23 cellular contexts compared by ENCODE assay signal in genomic region chr9:96587916-96588315, GRCh38. TPM values are rescaled to one million over a fixed set of nuclear protein-coding genes. Genes with fewer than 3 reads are reported as not detected.
A peak's percentile ranks its signal among the peaks of the same experiment; 100 is the strongest.
DNase-seq lines count a peak whose midpoint lies in the region; ATAC-seq, FAIRE-seq and TF ChIP-seq lines count a peak whose summit lies in the region.
"Had no signal": no experiment of that assay in that cellular context is flagged by ENCODE, and none has a peak within 500 bp of the region (broad histone marks: within the 10 kb centered on the region; RNA-seq: fewer than 3 reads in every experiment).

No MANE protein-coding gene starts in this region.

- no peak overlapping the region for H3K4ac ChIP-seq in H9 (ENCODE audit: low read depth, low read length)

- no peak overlapping the region for H4K8ac ChIP-seq in H9 (replicated peaks; ENCODE audit: insufficient read length, low read depth, low read length)

- no peaks in the 10 kb centered on the region for H3K23me2 ChIP-seq in H9 (ENCODE audit: insufficient read length, low read depth, low read length, poor library complexity, severe bottlenecking)

- no peak overlapping the region for H4K5ac ChIP-seq in H9 (ENCODE audit: insufficient read length, low read depth, low read length)

- H3K27me3 ChIP-seq in H9 (ENCODE audit: insufficient read depth, low read length), result no peaks in the 10 kb centered on the region
- no peaks in the 10 kb centered on the region for H3K27me3 ChIP-seq in GM12878 (replicated peaks in 1 of 2; ENCODE audit: control insufficient read depth in 2 of 2, insufficient read depth in 2 of 2, low read length in 1 of 2)
- H3K27me3 ChIP-seq in neural progenitor cell, result no peaks in the 10 kb centered on the region
- H3K27me3 ChIP-seq: BE2C had no signal

- no peak for DNase-seq in activated CD8-positive, alpha-beta T cell treated with anti-CD3 and anti-CD28 coated beads, Interleukin-2, amount 10 ng/mL, durations not matched to agents 7 days and 5 days
- DNase-seq in activated CD8-positive, alpha-beta T cell treated with anti-CD3 and anti-CD28 coated beads for 36 hours, result no peak
- DNase-seq in H9 (no peak), GM12878 (ENCODE audit: low read depth, low spot score) (no peak), neural progenitor cell (ENCODE audit: low spot score) (no peak), NCI-H526 (lab: John Stamatoyannopoulos, UW) (no peak), NCI-H446 (lab: John Stamatoyannopoulos, UW) (no peak)
- DNase-seq in stimulated activated CD4-positive, alpha-beta T cell treated with anti-CD3 and anti-CD28 coated beads, Interleukin-2, amount 100 ng/mL, for 48 hours, result no peak
- DNase-seq: BE2C; CD4-positive, CD25-positive, alpha-beta regulatory T cell; HFFc6; IMR-90; MM.1S; NCI-H2029; NCI-H446 treated with DMSO at 0.1 percent for 48 hours; NCI-H526 treated with DMSO at 0.1 percent for 48 hours; SHP77; SW 1271 had no signal

- no peaks in the 10 kb centered on the region for H3K9me3 ChIP-seq in H9 (ENCODE audit: control insufficient read depth, low read depth, low read length)
- no peaks in the 10 kb centered on the region for H3K9me3 ChIP-seq in GM12878 (replicated peaks; ENCODE audit: control insufficient read depth, insufficient read depth, low read length)
- H3K9me3 ChIP-seq in neural progenitor cell (ENCODE audit: low read depth), result no peaks in the 10 kb centered on the region
- H3K9me3 ChIP-seq: BE2C had no signal

- H2AK5ac ChIP-seq in H9 (ENCODE audit: insufficient read length, low read length), result no peak overlapping the region

- RAD21 ChIA-PET in GM12878 (lab: Charles Lee; ENCODE audit: unreplicated experiment), result no interaction called here

- H4K20me1 ChIP-seq in H9 (ENCODE audit: control insufficient read depth, insufficient read depth, insufficient read length) (no peaks in the 10 kb centered on the region), GM12878 (ENCODE audit: control insufficient read depth, insufficient read depth) (no peaks in the 10 kb centered on the region), neural progenitor cell (ENCODE audit: low read depth) (peaks cover 12% of the 10 kb centered on the region)

- BruUV-seq in GM12878 (replicated peaks; lab: Mats Ljungman, UMichigan), result no TSS peak

- H2BK5ac ChIP-seq in H9 (ENCODE audit: insufficient read length, low read length), result no peak overlapping the region

- peaks cover 4% of the 10 kb centered on the region for H3K79me1 ChIP-seq in H9 (ENCODE audit: insufficient read depth, low read depth, low read length, poor library complexity, severe bottlenecking)

- POLR2A ChIA-PET in activated CD8-positive, alpha-beta T cell treated with anti-CD3 and anti-CD28 coated beads, Interleukin-2, amount 10 ng/mL, durations not matched to agents 7 days and 5 days (lab: Charles Lee), result no interaction called here
- POLR2A ChIA-PET in activated CD8-positive, alpha-beta T cell treated with anti-CD3 and anti-CD28 coated beads for 36 hours (lab: Charles Lee), result no interaction called here
- POLR2A ChIA-PET in GM12878 (lab: Charles Lee), result no interaction called here

- SMC1A ChIA-PET in GM12878 (lab: Charles Lee; ENCODE audit: uncharacterized antibody, unreplicated experiment), result no interaction called here

- no peak overlapping the region for H2BK20ac ChIP-seq in H9 (ENCODE audit: low read depth, low read length, poor library complexity, severe bottlenecking)

- no peak overlapping the region for H2BK120ac ChIP-seq in H9 (ENCODE audit: low read depth, low read length, poor library complexity, severe bottlenecking)

- WGBS in H9 (ENCODE audit: extremely low coverage, insufficient read length, low lambda C conversion rate), result no CpG with 5 or more reads among the region's 4 CpGs
- WGBS in GM12878 (ENCODE audit: insufficient coverage, insufficient replicate concordance, low lambda C conversion rate, missing lambda C conversion rate), result 13% methylated on average over 4 of the region's 4 CpGs

- TF ChIP-seq EP300 in GM12878 (IDR thresholded peaks at IDR 0.05; ENCODE audit: borderline replicate concordance in 1 of 2, control insufficient read depth in 1 of 2, low read depth in 2 of 2, low read length in 2 of 2), result no peak

- no peak overlapping the region for H3K18ac ChIP-seq in H9 (ENCODE audit: insufficient read length, low read depth, low read length)

- H4K91ac ChIP-seq in H9 (ENCODE audit: insufficient read length, low read depth, low read length), result no peak overlapping the region

- H3K23ac ChIP-seq in H9 (ENCODE audit: insufficient read length, low read depth, low read length), result no peak overlapping the region

- peaks cover 31% of the 10 kb centered on the region for H3K27me3 Mint-ChIP-seq in activated CD8-positive, alpha-beta T cell treated with anti-CD3 and anti-CD28 coated beads, Interleukin-2, amount 10 ng/mL, durations not matched to agents 7 days and 5 days (ENCODE audit: low read depth)
- H3K27me3 Mint-ChIP-seq in activated CD8-positive, alpha-beta T cell treated with anti-CD3 and anti-CD28 coated beads for 36 hours, result peaks cover 39% of the 10 kb centered on the region
- H3K27me3 Mint-ChIP-seq in H9 (ENCODE audit: low read depth) (no peaks in the 10 kb centered on the region), neural progenitor cell (ENCODE audit: insufficient read depth, low read depth) (peaks cover 2% of the 10 kb centered on the region)

- H2AFZ ChIP-seq in H9 (ENCODE audit: low read length), result no peak overlapping the region
- no peak overlapping the region for H2AFZ ChIP-seq in GM12878 (ENCODE audit: control insufficient read depth, low read depth, low read length)
- H2AFZ ChIP-seq in neural progenitor cell (replicated peaks), result no peak overlapping the region

- H3K36me3 ChIP-seq in GM12878 (ENCODE audit: control insufficient read depth in 2 of 2, insufficient read depth in 2 of 2, low read length in 1 of 2) (no peaks in the 10 kb centered on the region), neural progenitor cell (no peaks in the 10 kb centered on the region)
- H3K36me3 ChIP-seq: BE2C had no signal

- H3K79me2 ChIP-seq in H9 (ENCODE audit: insufficient read depth, low read length), result peaks cover 2% of the 10 kb centered on the region; the same call in 1 of the 2 replicates
- H3K79me2 ChIP-seq in GM12878 (ENCODE audit: control insufficient read depth, insufficient read depth, low read length), result no peaks in the 10 kb centered on the region
- peaks cover 14% of the 10 kb centered on the region for H3K79me2 ChIP-seq in neural progenitor cell (ENCODE audit: low read depth)

- intact Hi-C loops in activated CD8-positive, alpha-beta T cell treated with anti-CD3 and anti-CD28 coated beads for 36 hours (cut with micrococcal nuclease), result no loop called here
- intact Hi-C loops in GM12878 (cut with micrococcal nuclease; ENCODE audit: unreplicated experiment), result no loop called here

- no peak overlapping the region for H3T11ph ChIP-seq in H9 (ENCODE audit: low read length)

- no peak overlapping the region for H3K14ac ChIP-seq in H9 (ENCODE audit: insufficient read depth, low read length)

- H3K4me1 ChIP-seq in H9 (ENCODE audit: insufficient read depth, low read length), result no peaks in the 10 kb centered on the region
- no peaks in the 10 kb centered on the region for H3K4me1 ChIP-seq in GM12878 (ENCODE audit: control insufficient read depth, insufficient read depth, low read length)
- no peaks in the 10 kb centered on the region for H3K4me1 ChIP-seq in neural progenitor cell
- H3K4me1 ChIP-seq: BE2C had no signal

- no peak overlapping the region for H2BK12ac ChIP-seq in H9 (ENCODE audit: insufficient read length, low read depth, low read length)

- TF ChIP-seq RAD21 in GM12878 (IDR thresholded peaks at IDR 0.05; ENCODE audit: insufficient read depth, low read depth, low read length), result no peak

- no peaks in the 10 kb centered on the region for H3K36me3 Mint-ChIP-seq in activated CD8-positive, alpha-beta T cell treated with anti-CD3 and anti-CD28 coated beads, Interleukin-2, amount 10 ng/mL, durations not matched to agents 7 days and 5 days (ENCODE audit: low read depth)
- no peaks in the 10 kb centered on the region for H3K36me3 Mint-ChIP-seq in activated CD8-positive, alpha-beta T cell treated with anti-CD3 and anti-CD28 coated beads for 36 hours (ENCODE audit: low read depth)
- H3K36me3 Mint-ChIP-seq in H9 (ENCODE audit: insufficient read depth in 1 of 3, low read depth in 3 of 3) (no peaks in the 10 kb centered on the region), neural progenitor cell (no peaks in the 10 kb centered on the region)
- H3K36me3 Mint-ChIP-seq: CD4-positive, CD25-positive, alpha-beta regulatory T cell had no signal

- H3K4me3 ChIP-seq in GM12878 (no peak overlapping the region), neural progenitor cell (no peak overlapping the region)

- H3K9me3 Mint-ChIP-seq in activated CD8-positive, alpha-beta T cell treated with anti-CD3 and anti-CD28 coated beads, Interleukin-2, amount 10 ng/mL, durations not matched to agents 7 days and 5 days (ENCODE audit: insufficient read depth), result no peaks in the 10 kb centered on the region
- H3K9me3 Mint-ChIP-seq in activated CD8-positive, alpha-beta T cell treated with anti-CD3 and anti-CD28 coated beads for 36 hours, result no peaks in the 10 kb centered on the region
- H3K9me3 Mint-ChIP-seq in H9 (no peaks in the 10 kb centered on the region), neural progenitor cell (no peaks in the 10 kb centered on the region)
- H3K9me3 Mint-ChIP-seq: HFFc6 had no signal

- no peak overlapping the region for H3K4me2 ChIP-seq in H9 (ENCODE audit: insufficient read depth, insufficient read length, low read length)
- no peak overlapping the region for H3K4me2 ChIP-seq in GM12878 (ENCODE audit: control insufficient read depth, insufficient read depth)
- no peak overlapping the region for H3K4me2 ChIP-seq in neural progenitor cell
- H3K4me2 ChIP-seq: KMS-11 had no signal

- FAIRE-seq in GM12878 (lab: Jason Lieb, UNC), result no peak
- FAIRE-seq: D721Med had no signal

- CTCF ChIA-PET in activated CD8-positive, alpha-beta T cell treated with anti-CD3 and anti-CD28 coated beads, Interleukin-2, amount 10 ng/mL, durations not matched to agents 7 days and 5 days (lab: Charles Lee), result no interaction called here
- CTCF ChIA-PET in activated CD8-positive, alpha-beta T cell treated with anti-CD3 and anti-CD28 coated beads for 36 hours (lab: Charles Lee), result no interaction called here
- CTCF ChIA-PET in GM12878 (lab: Yijun Ruan, JAX), result no interaction called here

- H3K4me1 Mint-ChIP-seq in activated CD8-positive, alpha-beta T cell treated with anti-CD3 and anti-CD28 coated beads, Interleukin-2, amount 10 ng/mL, durations not matched to agents 7 days and 5 days (ENCODE audit: low read depth), result peaks cover 9% of the 10 kb centered on the region
- peaks cover 12% of the 10 kb centered on the region for H3K4me1 Mint-ChIP-seq in activated CD8-positive, alpha-beta T cell treated with anti-CD3 and anti-CD28 coated beads for 36 hours (ENCODE audit: low read depth)
- H3K4me1 Mint-ChIP-seq in H9 (peaks cover 25 to 27% of the 10 kb centered on the region in 2 experiments), neural progenitor cell (peaks cover 17% of the 10 kb centered on the region)
- H3K4me1 Mint-ChIP-seq: CD4-positive, CD25-positive, alpha-beta regulatory T cell had no signal

- H2BK15ac ChIP-seq in H9 (ENCODE audit: low read depth, low read length), result no peak overlapping the region

- no peak for TF ChIP-seq CTCF in activated CD8-positive, alpha-beta T cell treated with anti-CD3 and anti-CD28 coated beads for 36 hours (IDR thresholded peaks at IDR 0.05)
- TF ChIP-seq CTCF in H9 (conservative IDR thresholded peaks at IDR 0.05) (no peak), GM12878 (IDR thresholded peaks at IDR 0.05 in 2 of 3, conservative IDR thresholded peaks at IDR 0.05 in 1 of 3; ENCODE audit: control insufficient read depth in 2 of 3, extremely low read depth in 1 of 3, insufficient read depth in 1 of 3, low read depth in 3 of 3, low read length in 3 of 3) (no peak), neural progenitor cell (IDR thresholded peaks at IDR 0.05) (no peak)

- no peak overlapping the region for H3K56ac ChIP-seq in H9 (ENCODE audit: insufficient read length, low read depth, low read length)

- no peak overlapping the region for H3K4me3 Mint-ChIP-seq in activated CD8-positive, alpha-beta T cell treated with anti-CD3 and anti-CD28 coated beads, Interleukin-2, amount 10 ng/mL, durations not matched to agents 7 days and 5 days
- no peak overlapping the region for H3K4me3 Mint-ChIP-seq in activated CD8-positive, alpha-beta T cell treated with anti-CD3 and anti-CD28 coated beads for 36 hours
- no peak overlapping the region; a peak in 1 of 5 replicates for H3K4me3 Mint-ChIP-seq in H9
- no peak overlapping the region for H3K4me3 Mint-ChIP-seq in neural progenitor cell
- H3K4me3 Mint-ChIP-seq: CD4-positive, CD25-positive, alpha-beta regulatory T cell; HFFc6 had no signal

- TF ChIP-seq POLR2A in GM12878 (IDR thresholded peaks at IDR 0.05; ENCODE audit: low read depth, low read length), result no peak

- no peak overlapping the region for H3K9ac ChIP-seq in H9 (ENCODE audit: extremely low read depth, insufficient read length, low read length)
- H3K9ac ChIP-seq in GM12878 (ENCODE audit: control insufficient read depth, insufficient read depth, low read length), result no peak overlapping the region
- H3K9ac ChIP-seq in neural progenitor cell, result no peak overlapping the region
- H3K9ac ChIP-seq: KMS-11 had no signal

- H3K27ac ChIP-seq in H9 (ENCODE audit: insufficient read length, low read depth, low read length), result no peak overlapping the region
- H3K27ac ChIP-seq in GM12878 (ENCODE audit: control insufficient read depth, insufficient read depth), result no peak overlapping the region
- H3K27ac ChIP-seq in neural progenitor cell, result no peak overlapping the region
- H3K27ac ChIP-seq: 22Rv1, KMS-11, RWPE1 had no signal

- no peak overlapping the region for H3K27ac Mint-ChIP-seq in activated CD8-positive, alpha-beta T cell treated with anti-CD3 and anti-CD28 coated beads, Interleukin-2, amount 10 ng/mL, durations not matched to agents 7 days and 5 days
- no peak overlapping the region for H3K27ac Mint-ChIP-seq in activated CD8-positive, alpha-beta T cell treated with anti-CD3 and anti-CD28 coated beads for 36 hours
- H3K27ac Mint-ChIP-seq in H9, result peak overlapping the region in 2 of 3 experiments; percentile 52 to 81; a peak in 3 of 7 replicates
- peak overlapping the region; percentile 21 for H3K27ac Mint-ChIP-seq in neural progenitor cell
- H3K27ac Mint-ChIP-seq: CD4-positive, CD25-positive, alpha-beta regulatory T cell; HFFc6 had no signal

- in situ Hi-C loops in GM12878 (cut with MboI), result no loop called here

- H3F3A ChIP-seq in neural progenitor cell (ENCODE audit: low read depth), result peaks cover 6% of the 10 kb centered on the region

- peak; percentile 15 for ATAC-seq in activated CD8-positive, alpha-beta T cell treated with anti-CD3 and anti-CD28 coated beads, Interleukin-2, amount 10 ng/mL, durations not matched to agents 7 days and 5 days
- ATAC-seq in activated CD8-positive, alpha-beta T cell treated with anti-CD3 and anti-CD28 coated beads for 36 hours, result no peak
- ATAC-seq in GM12878, result no peak
- ATAC-seq: Panc1 had no signal

RNA-seq across cellular contexts. Expression of gene CDC14B, which starts 31.7 kb away (rescaled TPM):
- total RNA-seq in activated CD8-positive, alpha-beta T cell treated with anti-CD3 and anti-CD28 coated beads, Interleukin-2, amount 10 ng/mL, durations not matched to agents 7 days and 5 days, result under 1 TPM; 0.23 to 0.37 TPM
- under 1 TPM; 0.27 to 0.54 TPM for total RNA-seq in activated CD8-positive, alpha-beta T cell treated with anti-CD3 and anti-CD28 coated beads for 36 hours
- total RNA-seq in H9 (2021) (26.6 and 28.4 TPM in 2 replicates), GM12878 (2014; rRNA removed) (4.1 and 6.4 TPM in 2 replicates), GM12878 (2014; rRNA removed; fragmentation: Illumina TruSeq; extraction: Trizol) (5.1 and 5.9 TPM in 2 replicates), GM12878 (2021) (6.8 TPM in 2 replicates), neural progenitor cell (ENCODE audit: low replicate concordance) (24.7 and 38.1 TPM in 2 replicates)
- 29.4 and 35.9 TPM in 2 replicates for total RNA-seq in GM12878 (2013; cell fraction: nucleolus; rRNA removed)
- 0.10 TPM for polyA plus RNA-seq in GM12878 (2011; ENCODE audit: low read depth)
- polyA plus RNA-seq in GM12878 (2011; rRNA removed) (6.0 TPM in 2 replicates), GM12878 (2014; fragmentation: Illumina TruSeq; extraction: Trizol) (6.9 and 7.9 TPM in 2 replicates), GM12878 (2014; fragmentation: Nextera tagmentation; extraction: Ambion mirVana) (1 to 10 TPM; 4.5 to 6.3 TPM), GM12878 (2014; rRNA removed) (3.7 and 4.7 TPM in 2 replicates), GM12878 (2016; fragmentation: Nextera tagmentation; extraction: Ambion mirVana) (10 to 100 TPM in 1 of 2 experiments, 1 to 10 TPM in 1; 7.5 to 11.7 TPM)
- polyA plus RNA-seq in GM12878 (2011; cell fraction: cytosol; rRNA removed), result 4.1 and 5.0 TPM in 2 replicates
- polyA plus RNA-seq in GM12878 (2011; cell fraction: nucleus; rRNA removed), result 5.7 and 6.2 TPM in 2 replicates
- polyA plus RNA-seq in GM12878 (2012), result 0.20 and 0.29 TPM in 2 replicates
- polyA minus RNA-seq in GM12878 (2011; rRNA and poly(A)+ RNA removed), result 10.5 and 10.6 TPM in 2 replicates
- 1.9 and 2.7 TPM in 2 replicates for polyA minus RNA-seq in GM12878 (2011; cell fraction: cytosol; rRNA and poly(A)+ RNA removed)
- 5.0 and 12.1 TPM in 2 replicates for polyA minus RNA-seq in GM12878 (2011; cell fraction: nucleus; rRNA and poly(A)+ RNA removed)

Comparison
In these comparisons a context has a peak if more than half of its experiments do, and no peak if none do; other contexts are left out.
1. H3K27ac Mint-ChIP-seq: peak in H9 (2 of 3) and neural progenitor cell (single experiment); none in activated CD8-positive, alpha-beta T cell treated with anti-CD3 and anti-CD28 coated beads, Interleukin-2, amount 10 ng/mL, durations not matched to agents 7 days and 5 days (single experiment) and activated CD8-positive, alpha-beta T cell treated with anti-CD3 and anti-CD28 coated beads for 36 hours (single experiment).